ENCODE assay signal across 8 cellular contexts in genomic region chr22:31969789-31970489, GRCh38. TPM values are rescaled to one million over a fixed set of nuclear protein-coding genes. Genes with fewer than 3 reads are reported as not detected.
DNase-seq lines count a peak whose midpoint lies in the region; ATAC-seq lines count a peak whose summit lies in the region.

No MANE protein-coding gene starts in this region.

- DNase-seq in G401 (ENCODE audit: low spot score) (peak; percentile 92), NCI-H226 (peak; percentile 43), dermis blood vessel endothelial cell (peak; percentile 79), left lobe of liver (ENCODE audit: low spot score) (peak; percentile 73), GDM1 (lab: John Stamatoyannopoulos, UW) (no peak)
- DNase-seq in activated CD4-positive, alpha-beta T cell treated with anti-CD3 and anti-CD28 coated beads for 4 hours, result peak; percentile 61 to 65
- DNase-seq in stimulated activated CD4-positive, alpha-beta T cell treated with anti-CD3 and anti-CD28 coated beads, Interleukin-2, amount 100 ng/mL, for 48 hours, result peak; percentile 39 to 50

- in situ Hi-C loops in G401 (cut with HindIII; ENCODE audit: low sequenced_read_pairs), result loop anchor here (10.0 to 25.0 kb wide), 2 partner anchors 215 to 258 kb away; partner anchors contain the start of genes DEPDC5 and PRR14L

- ATAC-seq in HG02885 (IDR thresholded peaks at IDR 0.05; ENCODE audit: poor library complexity, unreplicated experiment) (peak; percentile 50), left lobe of liver (peak; percentile 80)

RNA-seq across cellular contexts. Expression of gene YWHAH, which starts 25.6 kb away (rescaled TPM):
- 93.0 and 126 TPM in 2 replicates for total RNA-seq in G401 (2014; rRNA removed; shearing (Covaris generic))
- total RNA-seq in dermis blood vessel endothelial cell (145 and 162 TPM in 2 replicates), left lobe of liver (40.2 TPM)
